16 cellular contexts compared by ENCODE assay signal in the genomic region with DNA sequence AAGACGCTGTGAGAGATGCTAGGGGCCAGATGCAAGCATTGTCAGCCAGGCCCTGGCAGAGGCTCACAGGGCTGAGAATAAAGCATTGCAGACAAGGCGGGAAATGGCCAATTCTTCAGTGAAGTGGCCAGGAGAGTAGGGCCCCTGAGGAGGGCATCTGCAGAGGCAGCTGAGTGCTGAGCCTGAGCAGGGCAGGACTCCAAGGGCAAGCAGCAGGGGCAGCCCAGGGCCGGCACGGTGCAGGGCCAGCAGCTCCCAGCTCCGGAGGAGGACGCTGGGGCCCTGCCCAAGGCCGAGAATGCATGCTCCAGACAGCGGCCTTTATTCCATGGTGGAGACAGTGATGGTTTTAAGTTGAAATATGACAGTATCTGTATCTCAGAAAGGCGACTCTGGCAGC.
DNase-seq lines count a peak whose midpoint lies in the region; ATAC-seq and TF ChIP-seq lines count a peak whose summit lies in the region.
"Had no signal": no experiment of that assay in that cellular context is flagged by ENCODE, and none has a peak within 500 bp of the region (broad histone marks: within the 10 kb centered on the region; RNA-seq: fewer than 3 reads in every experiment).

No MANE protein-coding gene starts in this region.

- H4K20me1 ChIP-seq in DND-41 (ENCODE audit: insufficient read depth, low read length) (no peaks in the 10 kb centered on the region), Loucy (ENCODE audit: insufficient read depth, low read length, poor library complexity, severe bottlenecking) (no peaks in the 10 kb centered on the region)

- H2BK12ac ChIP-seq in neuronal stem cell (ENCODE audit: low read length), result no peak overlapping the region

- H3K9me2 ChIP-seq in Loucy (replicated peaks; ENCODE audit: low read depth, low read length), result no peaks in the 10 kb centered on the region

- H2BK5ac ChIP-seq in neuronal stem cell (ENCODE audit: low read length), result no peak overlapping the region

- H3K79me1 ChIP-seq in neuronal stem cell (ENCODE audit: low read depth, low read length), result no peaks in the 10 kb centered on the region

- H3K36me3 ChIP-seq in DND-41 (ENCODE audit: insufficient read depth, low read length) (no peaks in the 10 kb centered on the region), Loucy (ENCODE audit: insufficient read depth, low read length) (no peaks in the 10 kb centered on the region), neuronal stem cell (replicated peaks in 1 of 2; ENCODE audit: control insufficient read depth in 2 of 2, insufficient read depth in 2 of 2, low read length in 2 of 2) (peaks cover 0 to 2% of the 10 kb centered on the region in 2 donors)
- H3K36me3 ChIP-seq: HAP-1 had no signal

- H3K27me3 ChIP-seq in DND-41 (ENCODE audit: insufficient read depth, low read length, poor library complexity) (no peaks in the 10 kb centered on the region), Loucy (ENCODE audit: insufficient read depth, low read length, poor library complexity, severe bottlenecking) (no peaks in the 10 kb centered on the region), neuronal stem cell (ENCODE audit: control insufficient read depth in 3 of 3, insufficient read depth in 3 of 3, low read depth in 1 of 3, low read length in 3 of 3) (no peaks in the 10 kb centered on the region)

- no peaks in the 10 kb centered on the region for H3K9me3 ChIP-seq in DND-41 (ENCODE audit: insufficient read depth, low read length, severe bottlenecking)
- no peaks in the 10 kb centered on the region for H3K9me3 ChIP-seq in Loucy (ENCODE audit: insufficient read depth, low read depth, low read length)
- peaks cover 0 to 4% of the 10 kb centered on the region in 2 donors for H3K9me3 ChIP-seq in neuronal stem cell (replicated peaks in 1 of 2; ENCODE audit: control insufficient read depth in 2 of 2, insufficient read depth in 1 of 2, low read depth in 1 of 2, low read length in 2 of 2)
- H3K9me3 ChIP-seq: HAP-1 had no signal

- H3K79me2 ChIP-seq in DND-41 (ENCODE audit: insufficient read depth, low read length) (no peaks in the 10 kb centered on the region), Loucy (ENCODE audit: insufficient read depth, low read length) (no peaks in the 10 kb centered on the region)

- H3K14ac ChIP-seq in neuronal stem cell (ENCODE audit: low read length), result no peak overlapping the region

- no peak overlapping the region for H2AFZ ChIP-seq in DND-41 (ENCODE audit: low read depth, low read length)
- H2AFZ ChIP-seq in Loucy (ENCODE audit: low read length), result no peak overlapping the region
- no peak overlapping the region for H2AFZ ChIP-seq in neuronal stem cell (ENCODE audit: low read length)

- peak overlapping the region; percentile 46 for H3K27ac ChIP-seq in DND-41 (ENCODE audit: low read length)
- no peak overlapping the region for H3K27ac ChIP-seq in neuronal stem cell (replicated peaks; ENCODE audit: low read length)
- H3K27ac ChIP-seq: HL-60 had no signal

- peaks cover 27% of the 10 kb centered on the region for H3F3A ChIP-seq in Loucy (ENCODE audit: low read depth)

- H3K9ac ChIP-seq in DND-41 (ENCODE audit: low read depth, low read length), result no peak overlapping the region
- peak overlapping the region; percentile 70 for H3K9ac ChIP-seq in Loucy (ENCODE audit: low read depth, low read length, poor library complexity, severe bottlenecking)
- no peak overlapping the region for H3K9ac ChIP-seq in neuronal stem cell (ENCODE audit: low read depth, low read length, poor library complexity)

- H2BK15ac ChIP-seq in neuronal stem cell (ENCODE audit: low read length), result peak overlapping the region; percentile 9

- H3K4me2 ChIP-seq in DND-41 (ENCODE audit: insufficient read depth, low read length) (no peak overlapping the region), Loucy (ENCODE audit: low read depth, low read length, poor library complexity, severe bottlenecking) (no peak overlapping the region), neuronal stem cell (ENCODE audit: insufficient read depth, low read length, poor library complexity, severe bottlenecking) (no peak overlapping the region)

- H4K91ac ChIP-seq in neuronal stem cell (ENCODE audit: low read depth, low read length, poor library complexity), result no peak overlapping the region

- peak overlapping the region; percentile 66 for H2AK5ac ChIP-seq in neuronal stem cell (ENCODE audit: low read depth, low read length)

- ATAC-seq in DND-41 (ENCODE audit: insufficient read depth, low read depth), result no peak
- ATAC-seq in HG02885 (IDR thresholded peaks at IDR 0.05; ENCODE audit: poor library complexity, unreplicated experiment), result no peak

- no peak for TF ChIP-seq CTCF in DND-41 (IDR thresholded peaks at IDR 0.05; ENCODE audit: borderline replicate concordance, extremely low read depth, low read length, poor library complexity, severe bottlenecking)
- TF ChIP-seq CTCF in Loucy (conservative IDR thresholded peaks at IDR 0.05; ENCODE audit: low read length), result no peak

- no peak overlapping the region for H2BK120ac ChIP-seq in neuronal stem cell (ENCODE audit: low read depth, low read length)

- no peak for DNase-seq in DND-41
- peak; percentile 38 for DNase-seq in left kidney (ENCODE audit: low read depth, low spot score)
- DNase-seq in neuronal stem cell (ENCODE audit: low spot score), result no peak
- no peak for DNase-seq in HuH-7 (ENCODE audit: low spot score)
- no peak for DNase-seq in activated CD8-positive, alpha-beta memory T cell treated with anti-CD3 and anti-CD28 coated beads, Interleukin-2, amount 50 U/mL, for 48 hours
- DNase-seq in SHP77 (lab: John Stamatoyannopoulos, UW), result no peak
- DNase-seq: Calu3; CD4-positive, alpha-beta T cell; DMS79; EL; GDM1; GOT3 had no signal

- peak overlapping the region; percentile 15 for H3K18ac ChIP-seq in neuronal stem cell (ENCODE audit: low read length)

- H4K8ac ChIP-seq in neuronal stem cell (ENCODE audit: low read depth, low read length), result no peak overlapping the region

- H3K4me3 ChIP-seq in DND-41 (ENCODE audit: low read depth in 1 of 2, low read length in 2 of 2) (no peak overlapping the region), Loucy (ENCODE audit: low read length, poor library complexity, severe bottlenecking) (no peak overlapping the region), neuronal stem cell (ENCODE audit: low read length in 2 of 2) (no peak overlapping the region)
- H3K4me3 ChIP-seq: HAP-1 had no signal

- H3K23ac ChIP-seq in neuronal stem cell (ENCODE audit: low read depth, low read length, poor library complexity), result no peak overlapping the region

- peaks cover 55% of the 10 kb centered on the region for H3K4me1 ChIP-seq in DND-41 (ENCODE audit: insufficient read depth, low read length)
- H3K4me1 ChIP-seq in Loucy (ENCODE audit: insufficient read depth, low read length, poor library complexity, severe bottlenecking), result peaks cover 96% of the 10 kb centered on the region
- H3K4me1 ChIP-seq in neuronal stem cell (ENCODE audit: control insufficient read depth in 2 of 2, insufficient read depth in 1 of 2, low read depth in 1 of 2, low read length in 2 of 2), result peaks cover 0 to 4% of the 10 kb centered on the region in 2 donors
- H3K4me1 ChIP-seq: HAP-1 had no signal

- H3K4ac ChIP-seq in neuronal stem cell (ENCODE audit: low read length), result no peak overlapping the region

- WGBS in neuronal stem cell (ENCODE audit: extremely low coverage in 2 of 2, insufficient read length in 2 of 2, insufficient replicate concordance in 1 of 2), 2 donors, result no CpG with 5 or more reads among the region's 9 CpGs
